In the genomic region with DNA sequence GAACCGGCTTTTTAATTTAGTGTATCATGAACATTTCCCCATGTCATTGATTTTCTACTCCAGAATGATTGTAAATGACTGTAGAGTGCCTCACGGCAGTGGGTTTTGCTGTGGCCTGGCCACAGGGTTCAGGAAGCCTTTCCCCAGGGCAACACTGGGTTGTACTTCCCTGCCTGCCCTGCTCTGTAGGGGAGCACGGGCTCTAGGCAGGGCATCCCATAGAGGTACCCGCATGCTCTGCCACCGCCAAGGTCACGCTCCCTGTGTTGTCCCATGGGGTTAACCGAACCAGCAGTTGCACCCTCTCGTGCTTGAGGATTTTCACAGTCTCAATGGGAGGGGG, we compare ENCODE assay signal across 12 cellular contexts.
A peak's percentile ranks its signal among the peaks of the same experiment; 100 is the strongest.
DNase-seq lines count a peak whose midpoint lies in the region; ATAC-seq and TF ChIP-seq lines count a peak whose summit lies in the region.
"Had no signal": no experiment of that assay in that cellular context is flagged by ENCODE, and none has a peak within 500 bp of the region (broad histone marks: within the 10 kb centered on the region; RNA-seq: fewer than 3 reads in every experiment).

No MANE protein-coding gene starts in this region.

- no peaks in the 10 kb centered on the region for H3K36me3 Mint-ChIP-seq in activated T-cell treated with anti-CD3 and anti-CD28 coated beads, Interleukin-2, amount 50 U/mL, for 4 hours (ENCODE audit: insufficient read depth)

- H3K36me3 ChIP-seq in ascending aorta (no peaks in the 10 kb centered on the region), prostate gland (no peaks in the 10 kb centered on the region)
- H3K36me3 ChIP-seq: upper lobe of left lung had no signal

- no peaks in the 10 kb centered on the region for H3K9me3 Mint-ChIP-seq in activated T-cell treated with anti-CD3 and anti-CD28 coated beads, Interleukin-2, amount 50 U/mL, for 4 hours
- H3K9me3 Mint-ChIP-seq: nephron had no signal

- peak; percentile 18 to 21 for ATAC-seq in activated T-cell treated with anti-CD3 and anti-CD28 coated beads, Interleukin-2, amount 50 U/mL, for 4 hours

- H3K4me3 Mint-ChIP-seq in activated T-cell treated with anti-CD3 and anti-CD28 coated beads, Interleukin-2, amount 50 U/mL, for 4 hours = peak overlapping the region; percentile 65
- H3K4me3 Mint-ChIP-seq: nephron had no signal

- no peaks in the 10 kb centered on the region for H3K27me3 Mint-ChIP-seq in activated T-cell treated with anti-CD3 and anti-CD28 coated beads, Interleukin-2, amount 50 U/mL, for 4 hours (ENCODE audit: low read depth)

- TF ChIP-seq CTCF in ascending aorta (IDR thresholded peaks at IDR 0.05) (no peak), prostate gland (IDR thresholded peaks at IDR 0.05) (no peak)

- DNase-seq in activated T-cell treated with anti-CD3 and anti-CD28 coated beads, Interleukin-2, amount 50 U/mL, for 4 hours = no peak
- no peak for DNase-seq in activated T-cell treated with anti-CD3 and anti-CD28 coated beads, Interleukin-2, amount 50 U/mL, for 48 hours
- peak; percentile 34 for DNase-seq in ELF-1 (ENCODE audit: low read depth, low spot score)
- no peak for DNase-seq in ascending aorta (ENCODE audit: low spot score in 2 of 2)
- no peak for DNase-seq in prostate gland (ENCODE audit: low spot score)
- no peak for DNase-seq in midbrain (lab: John Stamatoyannopoulos, UW)
- DNase-seq in NOMO-1 treated with DMSO at 0.1 percent for 48 hours (lab: John Stamatoyannopoulos, UW; ENCODE audit: unreplicated experiment) = no peak
- no peak for DNase-seq in dedifferentiated amniotic fluid mesenchymal stem cell (ENCODE audit: extremely low spot score)
- DNase-seq: DMS79, upper lobe of left lung had no signal

- no peaks in the 10 kb centered on the region for H3K27me3 ChIP-seq in ascending aorta
- no peaks in the 10 kb centered on the region for H3K27me3 ChIP-seq in prostate gland (replicated peaks; ENCODE audit: insufficient read depth)
- H3K27me3 ChIP-seq: upper lobe of left lung had no signal

- WGBS in prostate gland = 93% methylated on average over 8 of the region's 8 CpGs

- intact Hi-C loops in ascending aorta (cut with DNase I) = no loop called here
- intact Hi-C loops in prostate gland (cut with DNase I) = no loop called here

- peak overlapping the region; percentile 54 to 73 for H3K27ac ChIP-seq in ascending aorta
- H3K27ac ChIP-seq in prostate gland = peak overlapping the region; percentile 54 to 55
- H3K27ac ChIP-seq: upper lobe of left lung, VCaP had no signal

- peaks cover 19% of the 10 kb centered on the region for H3K4me1 Mint-ChIP-seq in activated T-cell treated with anti-CD3 and anti-CD28 coated beads, Interleukin-2, amount 50 U/mL, for 4 hours (ENCODE audit: low read depth)
- H3K4me1 Mint-ChIP-seq: nephron had no signal

- no peak for TF ChIP-seq POLR2A in prostate gland (IDR thresholded peaks at IDR 0.05)

- H3K4me1 ChIP-seq in ascending aorta = peaks cover 7 to 8% of the 10 kb centered on the region in 2 donors
- H3K4me1 ChIP-seq in prostate gland (replicated peaks) = no peaks in the 10 kb centered on the region
- H3K4me1 ChIP-seq: upper lobe of left lung had no signal

- H3K9me3 ChIP-seq in ascending aorta (no peaks in the 10 kb centered on the region), prostate gland (no peaks in the 10 kb centered on the region)
- H3K9me3 ChIP-seq: upper lobe of left lung had no signal

- H3K4me3 ChIP-seq in ascending aorta (no peak overlapping the region), prostate gland (no peak overlapping the region)
- H3K4me3 ChIP-seq: upper lobe of left lung had no signal
